Comparison of ENCODE assay signal across 2 cellular contexts in the genomic region with DNA sequence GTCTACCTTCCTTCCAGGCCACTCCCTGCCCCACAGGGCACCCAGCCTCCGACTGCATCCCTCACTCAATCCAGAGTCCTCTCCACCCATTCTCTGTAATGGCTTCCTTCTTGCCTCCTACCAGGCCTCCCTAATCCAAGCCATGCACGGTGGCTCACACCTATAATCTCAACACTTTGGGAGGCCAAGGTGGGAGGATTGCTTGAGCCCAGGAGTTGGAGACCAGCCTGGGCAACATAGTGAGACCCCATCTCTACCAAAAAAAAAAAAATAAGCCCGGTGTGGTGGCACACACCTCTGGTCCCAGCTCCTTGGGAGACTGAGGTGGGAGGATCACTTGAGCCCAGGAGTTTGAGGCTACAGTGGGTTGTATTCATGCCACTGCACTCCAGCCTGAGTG. TPM values are rescaled to one million over a fixed set of nuclear protein-coding genes. Genes with fewer than 3 reads are reported as not detected.
"Had no signal": no experiment of that assay in that cellular context is flagged by ENCODE, and none has a peak within 500 bp of the region (broad histone marks: within the 10 kb centered on the region; RNA-seq: fewer than 3 reads in every experiment).

No MANE protein-coding gene starts in this region.

RNA-seq across cellular contexts. Expression of a gene that starts 19.7 kb away (rescaled TPM):
- total RNA-seq: HepG2, HT1080 had no signal

RNA-seq across cellular contexts. Expression of a gene that starts 42.9 kb away (rescaled TPM):
- total RNA-seq: HT1080 had no signal
